In genomic region chr3:162512488-162512887, GRCh38 we compare ENCODE assay signal across 1 cellular context.
TF ChIP-seq lines count a peak whose summit lies in the region.

No MANE protein-coding gene starts in this region.

TF ChIP-seq in GM23338, 12 proteins besides CTCF, POLR2A, EP300 and RAD21 (continued from another document):
- TF ChIP-seq ZNF462 (CRISPR knock-in tag; IDR thresholded peaks at IDR 0.05) (no peak), ETS1 (IDR thresholded peaks at IDR 0.05) (no peak), ZNF331 (CRISPR knock-in tag; IDR thresholded peaks at IDR 0.05; ENCODE audit: low read depth) (no peak), JUNB (IDR thresholded peaks at IDR 0.05; ENCODE audit: unreplicated experiment) (no peak), ZNF114 (CRISPR knock-in tag; IDR thresholded peaks at IDR 0.05) (no peak), EZH2phosphoT487 (IDR thresholded peaks at IDR 0.05; ENCODE audit: unreplicated experiment) (no peak), REST (IDR thresholded peaks at IDR 0.05; ENCODE audit: unreplicated experiment) (no peak), STAT1 (IDR thresholded peaks at IDR 0.05; ENCODE audit: unreplicated experiment) (no peak)
